1 cellular context compared by ENCODE assay signal in the genomic region with DNA sequence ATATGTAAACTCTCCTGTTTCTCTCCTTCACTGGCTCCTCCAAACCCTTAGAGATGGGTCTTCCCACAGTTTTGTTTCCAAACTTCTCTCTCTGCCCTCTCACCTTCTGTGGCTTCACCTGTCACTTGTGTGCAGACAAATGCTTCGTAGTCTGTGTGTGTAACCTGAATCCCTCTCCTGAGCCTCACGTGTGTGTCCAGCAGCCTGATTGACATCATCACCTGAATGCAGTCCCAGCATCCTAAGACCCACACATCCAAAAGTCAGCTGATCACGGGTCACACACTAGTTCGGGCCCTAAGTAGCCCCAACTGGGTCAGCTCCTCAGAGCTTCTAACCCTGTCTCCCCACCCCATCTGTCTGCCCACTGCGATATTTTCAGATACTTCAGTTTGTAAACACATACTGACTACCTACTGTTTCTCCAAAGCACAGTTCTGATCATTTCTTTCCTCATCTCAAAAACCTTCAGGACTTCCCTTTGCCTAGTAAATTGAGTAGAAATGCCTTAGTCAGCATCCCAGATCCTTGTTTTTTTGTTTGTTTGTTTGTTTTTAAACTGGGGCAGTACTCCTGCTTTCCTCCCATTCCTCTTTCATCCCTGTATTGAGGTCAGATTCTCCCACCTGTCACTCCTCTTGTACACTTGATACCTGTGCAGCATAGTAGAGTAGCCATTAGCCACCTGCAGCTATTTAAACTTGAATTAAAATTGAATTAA.
TF ChIP-seq lines count a peak whose summit lies in the region.

No MANE protein-coding gene starts in this region.

TF ChIP-seq in GM23338, 12 proteins besides CTCF, POLR2A, EP300 and RAD21 (continued from another document):
- TF ChIP-seq JUNB (IDR thresholded peaks at IDR 0.05; ENCODE audit: unreplicated experiment) (no peak), POLR2AphosphoS5 (IDR thresholded peaks at IDR 0.05; ENCODE audit: low read depth) (no peak), ZNF331 (CRISPR knock-in tag; IDR thresholded peaks at IDR 0.05; ENCODE audit: low read depth) (no peak), NANOG (IDR thresholded peaks at IDR 0.05; ENCODE audit: borderline replicate concordance) (no peak)
